Comparison of ENCODE assay signal across 31 cellular contexts in the genomic region with DNA sequence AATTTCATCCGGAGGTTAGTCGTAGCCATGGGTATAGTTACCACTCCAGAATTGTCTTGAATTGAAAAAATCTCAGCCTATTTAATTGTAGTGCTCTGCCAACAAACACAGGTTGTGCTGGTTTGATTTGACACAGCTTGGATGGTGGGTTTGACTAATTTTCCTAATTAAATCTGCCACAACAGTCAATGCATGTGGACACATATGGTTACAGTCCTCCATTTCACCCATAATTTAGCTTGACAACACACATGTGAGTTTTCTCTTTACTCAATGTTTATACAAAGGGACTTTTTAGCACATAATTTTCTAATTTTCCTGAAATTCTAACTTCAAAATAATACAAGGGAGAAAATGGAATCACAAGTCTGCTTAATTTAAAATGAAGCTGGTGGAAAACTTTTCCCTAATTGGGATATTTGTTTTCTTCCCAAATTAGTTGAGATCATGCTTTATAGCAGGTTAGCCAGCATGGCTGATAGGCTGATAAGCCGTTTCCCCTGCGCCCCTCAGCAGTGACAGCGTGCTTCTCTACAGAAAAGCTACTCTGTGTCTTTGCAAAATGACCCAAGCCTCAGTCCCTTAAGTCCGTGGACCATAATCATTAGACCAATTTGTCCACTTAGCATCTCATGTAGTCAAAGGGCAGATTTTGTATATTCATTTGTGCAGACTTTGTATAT.
"Had no signal": no experiment of that assay in that cellular context is flagged by ENCODE, and none has a peak within 500 bp of the region (broad histone marks: within the 10 kb centered on the region; RNA-seq: fewer than 3 reads in every experiment).

No MANE protein-coding gene starts in this region.

- H3K36me3 Mint-ChIP-seq: activated naive CD4-positive, alpha-beta T cell treated with anti-CD3 and anti-CD28 coated beads, Interleukin-2, amount 50 U/mL, for 24 hours had no signal

- H3K4me1 ChIP-seq: adrenal gland, body of pancreas, esophagus muscularis mucosa, foreskin keratinocyte, gastrocnemius medialis, heart right ventricle had no signal

- H3K36me3 ChIP-seq: adrenal gland, esophagus muscularis mucosa, gastrocnemius medialis, heart right ventricle had no signal

- H3K27ac Mint-ChIP-seq: activated CD4-positive, alpha-beta memory T cell treated with anti-CD3 and anti-CD28 coated beads, Interleukin-2, amount 10 ng/mL, durations not matched to agents 7 days and 5 days; activated CD4-positive, alpha-beta T cell treated with anti-CD3 and anti-CD28 coated beads, Interleukin-2, amount 10 ng/mL, durations not matched to agents 7 days and 5 days; activated naive CD4-positive, alpha-beta T cell treated with anti-CD3 and anti-CD28 coated beads, Interleukin-2, amount 50 U/mL, for 24 hours; activated naive CD8-positive, alpha-beta T cell treated with anti-CD3 and anti-CD28 coated beads for 36 hours; activated naive CD8-positive, alpha-beta T cell treated with anti-CD3 and anti-CD28 coated beads, Interleukin-2, amount 50 U/mL, for 24 hours; activated T-cell treated with anti-CD3 and anti-CD28 coated beads, Interleukin-2, amount 50 U/mL, for 24 hours; activated T-helper 17 cell treated with anti-CD3 and anti-CD28 coated beads, Interleukin-2, amount 50 U/mL, for 72 hours; effector memory CD8-positive, alpha-beta T cell had no signal

- H3K9me3 Mint-ChIP-seq: activated naive CD4-positive, alpha-beta T cell treated with anti-CD3 and anti-CD28 coated beads, Interleukin-2, amount 50 U/mL, for 24 hours; activated naive CD8-positive, alpha-beta T cell treated with anti-CD3 and anti-CD28 coated beads for 36 hours had no signal

- H3K4me1 Mint-ChIP-seq: activated CD4-positive, alpha-beta memory T cell treated with anti-CD3 and anti-CD28 coated beads, Interleukin-2, amount 10 ng/mL, durations not matched to agents 7 days and 5 days; activated CD4-positive, alpha-beta T cell treated with anti-CD3 and anti-CD28 coated beads, Interleukin-2, amount 10 ng/mL, durations not matched to agents 7 days and 5 days; activated naive CD4-positive, alpha-beta T cell treated with anti-CD3 and anti-CD28 coated beads, Interleukin-2, amount 50 U/mL, for 24 hours; activated naive CD8-positive, alpha-beta T cell treated with anti-CD3 and anti-CD28 coated beads for 36 hours; activated naive CD8-positive, alpha-beta T cell treated with anti-CD3 and anti-CD28 coated beads, Interleukin-2, amount 50 U/mL, for 24 hours; activated T-helper 17 cell treated with anti-CD3 and anti-CD28 coated beads, Interleukin-2, amount 50 U/mL, for 72 hours had no signal

- H2AFZ ChIP-seq: hepatocyte had no signal

- H3K27me3 ChIP-seq: adrenal gland, body of pancreas, esophagus muscularis mucosa, foreskin keratinocyte, gastrocnemius medialis, heart right ventricle, hepatocyte had no signal

- H3K4me3 Mint-ChIP-seq: activated CD4-positive, alpha-beta memory T cell treated with anti-CD3 and anti-CD28 coated beads, Interleukin-2, amount 10 ng/mL, durations not matched to agents 7 days and 5 days; activated CD4-positive, alpha-beta T cell treated with anti-CD3 and anti-CD28 coated beads, Interleukin-2, amount 10 ng/mL, durations not matched to agents 7 days and 5 days; activated naive CD4-positive, alpha-beta T cell treated with anti-CD3 and anti-CD28 coated beads, Interleukin-2, amount 50 U/mL, for 24 hours; activated naive CD8-positive, alpha-beta T cell treated with anti-CD3 and anti-CD28 coated beads for 36 hours; activated naive CD8-positive, alpha-beta T cell treated with anti-CD3 and anti-CD28 coated beads, Interleukin-2, amount 50 U/mL, for 24 hours; activated T-cell treated with anti-CD3 and anti-CD28 coated beads, Interleukin-2, amount 50 U/mL, for 24 hours; activated T-helper 17 cell treated with anti-CD3 and anti-CD28 coated beads, Interleukin-2, amount 50 U/mL, for 72 hours; effector memory CD8-positive, alpha-beta T cell had no signal

- H3K27ac ChIP-seq: adrenal gland, body of pancreas, esophagus muscularis mucosa, foreskin keratinocyte, gastrocnemius medialis, heart right ventricle, hepatocyte had no signal

- H3K4me3 ChIP-seq: adrenal gland, body of pancreas, esophagus muscularis mucosa, gastrocnemius medialis, heart right ventricle, hepatocyte had no signal

- DNase-seq: activated CD4-positive, alpha-beta memory T cell treated with anti-CD3 and anti-CD28 coated beads, Interleukin-2, amount 10 ng/mL, durations not matched to agents 7 days and 5 days; activated CD4-positive, alpha-beta T cell treated with anti-CD3 and anti-CD28 coated beads for 1 hour; activated CD4-positive, alpha-beta T cell treated with anti-CD3 and anti-CD28 coated beads for 4 hours; activated CD4-positive, alpha-beta T cell treated with anti-CD3 and anti-CD28 coated beads, Interleukin-2, amount 10 ng/mL, durations not matched to agents 7 days and 5 days; activated CD4-positive, alpha-beta T cell treated with anti-CD3 and anti-CD28 coated beads, Interleukin-2, amount 50 U/mL, for 4 hours; activated CD8-positive, alpha-beta memory T cell treated with anti-CD3 and anti-CD28 coated beads, Interleukin-2, amount 50 U/mL, for 48 hours; activated effector memory CD4-positive, alpha-beta T cell treated with Interleukin-2 at 50 U/mL for 16 hours; activated gamma-delta T cell treated with Interleukin-2 at 50 U/mL for 16 hours; activated naive CD4-positive, alpha-beta T cell treated with Interleukin-2 at 50 U/mL for 16 hours; activated naive CD8-positive, alpha-beta T cell treated with anti-CD3 and anti-CD28 coated beads for 36 hours; activated naive CD8-positive, alpha-beta T cell treated with anti-CD3 and anti-CD28 coated beads, Interleukin-2, amount 50 U/mL, for 24 hours; activated T-cell treated with anti-CD3 and anti-CD28 coated beads for 4 hours; activated T-cell treated with anti-CD3 and anti-CD28 coated beads, Interleukin-2, amount 50 U/mL, for 24 hours; adrenal gland; amygdala; aorta; body of pancreas; caudate nucleus; cortex of kidney; dermis blood vessel endothelial cell; effector CD4-positive, alpha-beta T cell; effector memory CD8-positive, alpha-beta T cell; erythroblast; foreskin keratinocyte; gastrocnemius medialis; heart right ventricle; T-helper 2 cell had no signal

- H3K27me3 Mint-ChIP-seq: activated CD4-positive, alpha-beta memory T cell treated with anti-CD3 and anti-CD28 coated beads, Interleukin-2, amount 10 ng/mL, durations not matched to agents 7 days and 5 days; activated CD4-positive, alpha-beta T cell treated with anti-CD3 and anti-CD28 coated beads, Interleukin-2, amount 10 ng/mL, durations not matched to agents 7 days and 5 days; activated naive CD4-positive, alpha-beta T cell treated with anti-CD3 and anti-CD28 coated beads, Interleukin-2, amount 50 U/mL, for 24 hours; activated naive CD8-positive, alpha-beta T cell treated with anti-CD3 and anti-CD28 coated beads for 36 hours; activated naive CD8-positive, alpha-beta T cell treated with anti-CD3 and anti-CD28 coated beads, Interleukin-2, amount 50 U/mL, for 24 hours; activated T-cell treated with anti-CD3 and anti-CD28 coated beads, Interleukin-2, amount 50 U/mL, for 24 hours; activated T-helper 17 cell treated with anti-CD3 and anti-CD28 coated beads, Interleukin-2, amount 50 U/mL, for 72 hours; effector memory CD8-positive, alpha-beta T cell had no signal

- H3K79me2 ChIP-seq: hepatocyte had no signal

- H3K4me2 ChIP-seq: hepatocyte had no signal

- H3K9me3 ChIP-seq: adrenal gland, body of pancreas, esophagus muscularis mucosa, gastrocnemius medialis had no signal
